Comparison of ENCODE assay signal across 8 cellular contexts in the genomic region with DNA sequence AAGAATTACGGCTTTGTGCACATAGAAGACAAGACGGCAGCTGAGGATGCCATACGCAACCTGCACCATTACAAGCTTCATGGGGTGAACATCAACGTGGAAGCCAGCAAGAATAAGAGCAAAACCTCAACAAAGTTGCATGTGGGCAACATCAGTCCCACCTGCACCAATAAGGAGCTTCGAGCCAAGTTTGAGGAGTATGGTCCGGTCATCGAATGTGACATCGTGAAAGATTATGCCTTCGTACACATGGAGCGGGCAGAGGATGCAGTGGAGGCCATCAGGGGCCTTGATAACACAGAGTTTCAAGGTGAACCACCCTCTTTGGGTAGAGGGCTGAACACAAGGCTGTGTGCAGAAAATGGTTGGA. TPM values are rescaled to one million over a fixed set of nuclear protein-coding genes. Genes with fewer than 3 reads are reported as not detected.
DNase-seq lines count a peak whose midpoint lies in the region; ATAC-seq and TF ChIP-seq lines count a peak whose summit lies in the region.
"Not testable (repeated sequence)": the region's sequence is repeated elsewhere in the genome, so short reads cannot be mapped to it uniquely, and the experiment has no call there.

No MANE protein-coding gene starts in this region.

- peaks cover 76% of the 10 kb centered on the region for H3K4me1 Mint-ChIP-seq in dendritic cell treated with granulocyte-macrophage colony-stimulating factor and Interleukin-4, amounts not matched to agents 40 ng/mL and 50 ng/mL, for 4 days (ENCODE audit: low read depth)
- peaks cover 58 to 64% of the 10 kb centered on the region in 2 donors for H3K4me1 Mint-ChIP-seq in natural killer cell treated with Interleukin-12 subunit alpha and Interleukin-12 subunit beta and Interleukin-15 and Interleukin-18, amount 100 ng/mL, for 72 hours (ENCODE audit: low read depth in 2 of 2)
- H3K4me1 Mint-ChIP-seq in stimulated activated memory B cell treated with anti-CD40 and anti-IgM and Interleukin-4, amounts not matched to agents 10 μg/mL and 1 μg/mL and 100 μg/mL, for 72 hours: peaks cover 78% of the 10 kb centered on the region

- H3K4me3 ChIP-seq in AG10803 (ENCODE audit: low read length): peak overlapping the region; percentile 98
- peak overlapping the region; percentile 62 for H3K4me3 ChIP-seq in HEK293 (ENCODE audit: low read depth, low read length)
- H3K4me3 ChIP-seq in RWPE2 (ENCODE audit: severe bottlenecking): peak overlapping the region; percentile 81
- peak overlapping the region; percentile 88 for H3K4me3 ChIP-seq in left ventricle myocardium inferior

- H3K36me3 ChIP-seq in HEK293 (ENCODE audit: control insufficient read depth in 2 of 2, insufficient read depth in 1 of 2, low read length in 2 of 2) (peaks cover 5 to 62% of the 10 kb centered on the region in 2 experiments), RWPE2 (ENCODE audit: low read depth) (peaks cover 68% of the 10 kb centered on the region), left ventricle myocardium inferior (peaks cover 46% of the 10 kb centered on the region)

- CTCF ChIA-PET in HEK293 (lab: Yijun Ruan, JAX): not testable (repeated sequence)

- intact Hi-C loops in dendritic cell treated with granulocyte-macrophage colony-stimulating factor and Interleukin-4, amounts not matched to agents 40 ng/mL and 50 ng/mL, for 4 days (cut with micrococcal nuclease): loop anchor here (5.0 kb wide), 1 partner anchor 38 kb away; the partner anchor contains the start of gene RBM4B
- intact Hi-C loops in left ventricle myocardium inferior (cut with micrococcal nuclease): not testable (repeated sequence)

- peak overlapping the region; percentile 96 for H3K4me3 Mint-ChIP-seq in dendritic cell treated with granulocyte-macrophage colony-stimulating factor and Interleukin-4, amounts not matched to agents 40 ng/mL and 50 ng/mL, for 4 days
- H3K4me3 Mint-ChIP-seq in natural killer cell treated with Interleukin-12 subunit alpha and Interleukin-12 subunit beta and Interleukin-15 and Interleukin-18, amount 100 ng/mL, for 72 hours: peak overlapping the region; percentile 94
- H3K4me3 Mint-ChIP-seq in stimulated activated memory B cell treated with anti-CD40 and anti-IgM and Interleukin-4, amounts not matched to agents 10 μg/mL and 1 μg/mL and 100 μg/mL, for 72 hours: peak overlapping the region; percentile 91

- DNase-seq in AG10803 (ENCODE audit: low read depth); RWPE2 (ENCODE audit: low spot score); left ventricle myocardium inferior; natural killer cell treated with Interleukin-12 subunit alpha and Interleukin-12 subunit beta and Interleukin-15 and Interleukin-18, amount 100 ng/mL, for 72 hours (ENCODE audit: low spot score): not testable (repeated sequence)
- DNase-seq in activated effector memory CD4-positive, alpha-beta T cell treated with anti-CD3 and anti-CD28 coated beads, Interleukin-2, amount 50 U/mL, for 16 hours: peak; percentile 59

- H3K36me3 Mint-ChIP-seq in dendritic cell treated with granulocyte-macrophage colony-stimulating factor and Interleukin-4, amounts not matched to agents 40 ng/mL and 50 ng/mL, for 4 days (ENCODE audit: low read depth): peaks cover 86% of the 10 kb centered on the region
- H3K36me3 Mint-ChIP-seq in natural killer cell treated with Interleukin-12 subunit alpha and Interleukin-12 subunit beta and Interleukin-15 and Interleukin-18, amount 100 ng/mL, for 72 hours: peaks cover 57% of the 10 kb centered on the region
- peaks cover 51% of the 10 kb centered on the region for H3K36me3 Mint-ChIP-seq in stimulated activated memory B cell treated with anti-CD40 and anti-IgM and Interleukin-4, amounts not matched to agents 10 μg/mL and 1 μg/mL and 100 μg/mL, for 72 hours

- not testable (repeated sequence) for H3K27me3 Mint-ChIP-seq in dendritic cell treated with granulocyte-macrophage colony-stimulating factor and Interleukin-4, amounts not matched to agents 40 ng/mL and 50 ng/mL, for 4 days; natural killer cell treated with Interleukin-12 subunit alpha and Interleukin-12 subunit beta and Interleukin-15 and Interleukin-18, amount 100 ng/mL, for 72 hours; stimulated activated memory B cell treated with anti-CD40 and anti-IgM and Interleukin-4, amounts not matched to agents 10 μg/mL and 1 μg/mL and 100 μg/mL, for 72 hours

- H3K4me1 ChIP-seq in HEK293 (ENCODE audit: control insufficient read depth, insufficient read depth, low read length): not testable (repeated sequence)
- H3K4me1 ChIP-seq in RWPE2 (ENCODE audit: insufficient read depth, poor library complexity, severe bottlenecking) (peaks cover 45% of the 10 kb centered on the region), left ventricle myocardium inferior (peaks cover 77% of the 10 kb centered on the region)

- H3K27me3 ChIP-seq in RWPE2 (ENCODE audit: insufficient read depth, poor library complexity, severe bottlenecking); left ventricle myocardium inferior (ENCODE audit: low read depth): not testable (repeated sequence)

- TF ChIP-seq CTCF in AG10803 (conservative IDR thresholded peaks at IDR 0.05; ENCODE audit: low read length); HEK293 (tag by site-specific recombination; IDR thresholded peaks at IDR 0.05); RWPE2 (IDR thresholded peaks at IDR 0.05; ENCODE audit: poor library complexity, severe bottlenecking); left ventricle myocardium inferior (IDR thresholded peaks at IDR 0.05; ENCODE audit: borderline replicate concordance): not testable (repeated sequence)

- peak overlapping the region; percentile 97 for H3K27ac Mint-ChIP-seq in dendritic cell treated with granulocyte-macrophage colony-stimulating factor and Interleukin-4, amounts not matched to agents 40 ng/mL and 50 ng/mL, for 4 days
- peak overlapping the region; percentile 91 to 97 for H3K27ac Mint-ChIP-seq in natural killer cell treated with Interleukin-12 subunit alpha and Interleukin-12 subunit beta and Interleukin-15 and Interleukin-18, amount 100 ng/mL, for 72 hours
- H3K27ac Mint-ChIP-seq in stimulated activated memory B cell treated with anti-CD40 and anti-IgM and Interleukin-4, amounts not matched to agents 10 μg/mL and 1 μg/mL and 100 μg/mL, for 72 hours: peak overlapping the region; percentile 96

- ATAC-seq in RWPE2 (ENCODE audit: low read depth); natural killer cell treated with Interleukin-12 subunit alpha and Interleukin-12 subunit beta and Interleukin-15 and Interleukin-18, amount 100 ng/mL, for 72 hours; stimulated activated memory B cell treated with anti-CD40 and anti-IgM and Interleukin-4, amounts not matched to agents 10 μg/mL and 1 μg/mL and 100 μg/mL, for 72 hours: not testable (repeated sequence)

- not testable (repeated sequence) for H3K9me3 Mint-ChIP-seq in dendritic cell treated with granulocyte-macrophage colony-stimulating factor and Interleukin-4, amounts not matched to agents 40 ng/mL and 50 ng/mL, for 4 days; natural killer cell treated with Interleukin-12 subunit alpha and Interleukin-12 subunit beta and Interleukin-15 and Interleukin-18, amount 100 ng/mL, for 72 hours; stimulated activated memory B cell treated with anti-CD40 and anti-IgM and Interleukin-4, amounts not matched to agents 10 μg/mL and 1 μg/mL and 100 μg/mL, for 72 hours

- H3K9me3 ChIP-seq in HEK293 (ENCODE audit: control insufficient read depth, insufficient read depth, low read depth, low read length); RWPE2 (ENCODE audit: severe bottlenecking); left ventricle myocardium inferior (replicated peaks): not testable (repeated sequence)

- POLR2A ChIA-PET in HEK293 (lab: Yijun Ruan, JAX): interaction anchor here (1.1 to 5.9 kb wide), 5 partner anchors 9 to 47 kb away, joined by 3 to 98 read pairs (median 36); partner anchors contain the start of genes CCDC87, CCS, RBM14 and RBM4B

- not testable (repeated sequence) for H3K27ac ChIP-seq in HEK293 (ENCODE audit: extremely low read depth, low read depth, low read length)
- peak overlapping the region; percentile 61 for H3K27ac ChIP-seq in RWPE2 (ENCODE audit: poor library complexity, severe bottlenecking)
- peak overlapping the region; percentile 46 for H3K27ac ChIP-seq in left ventricle myocardium inferior (replicated peaks)

TF ChIP-seq in HEK293, 187 proteins besides CTCF, POLR2A, EP300 and RAD21 (continues in another document):
- 0 out of 2 replicates have a peak, but pooled peaks have one; percentile 7 for TF ChIP-seq ZBTB21 (tag by site-specific recombination; IDR thresholded peaks at IDR 0.05)
- TF ChIP-seq ATF2 (tag by site-specific recombination; IDR thresholded peaks at IDR 0.05; ENCODE audit: low read depth): 0 out of 2 replicates have a peak, but pooled peaks have one; percentile 49

RNA-seq across cellular contexts. Expression of gene RBM4, which starts 1.3 kb away (rescaled TPM):
- total RNA-seq in left ventricle myocardium inferior: 57.1 TPM
- 100 to 1,000 TPM; 142 to 162 TPM for total RNA-seq in natural killer cell treated with Interleukin-12 subunit alpha and Interleukin-12 subunit beta and Interleukin-15 and Interleukin-18, amount 100 ng/mL, for 72 hours

RNA-seq across cellular contexts. Expression of gene RBM14, which starts 23.4 kb away (rescaled TPM):
- 37.9 TPM for total RNA-seq in left ventricle myocardium inferior
- 100 to 1,000 TPM; 122 to 201 TPM for total RNA-seq in natural killer cell treated with Interleukin-12 subunit alpha and Interleukin-12 subunit beta and Interleukin-15 and Interleukin-18, amount 100 ng/mL, for 72 hours

RNA-seq across cellular contexts. Expression of gene RBM4B, which starts 37.9 kb away (rescaled TPM):
- 11.8 TPM for total RNA-seq in left ventricle myocardium inferior
- total RNA-seq in natural killer cell treated with Interleukin-12 subunit alpha and Interleukin-12 subunit beta and Interleukin-15 and Interleukin-18, amount 100 ng/mL, for 72 hours: 10 to 100 TPM; 14.8 to 16.7 TPM

RNA-seq across cellular contexts. Expression of gene CCS, which starts 46.8 kb away (rescaled TPM):
- 25.3 TPM for total RNA-seq in left ventricle myocardium inferior
- total RNA-seq in natural killer cell treated with Interleukin-12 subunit alpha and Interleukin-12 subunit beta and Interleukin-15 and Interleukin-18, amount 100 ng/mL, for 72 hours: 10 to 100 TPM; 29.0 to 31.0 TPM

RNA-seq across cellular contexts. Expression of gene CCDC87, which starts 46.9 kb away (rescaled TPM):
- total RNA-seq in left ventricle myocardium inferior: 0.41 TPM
- not detected for total RNA-seq in natural killer cell treated with Interleukin-12 subunit alpha and Interleukin-12 subunit beta and Interleukin-15 and Interleukin-18, amount 100 ng/mL, for 72 hours
